In the genomic region with DNA sequence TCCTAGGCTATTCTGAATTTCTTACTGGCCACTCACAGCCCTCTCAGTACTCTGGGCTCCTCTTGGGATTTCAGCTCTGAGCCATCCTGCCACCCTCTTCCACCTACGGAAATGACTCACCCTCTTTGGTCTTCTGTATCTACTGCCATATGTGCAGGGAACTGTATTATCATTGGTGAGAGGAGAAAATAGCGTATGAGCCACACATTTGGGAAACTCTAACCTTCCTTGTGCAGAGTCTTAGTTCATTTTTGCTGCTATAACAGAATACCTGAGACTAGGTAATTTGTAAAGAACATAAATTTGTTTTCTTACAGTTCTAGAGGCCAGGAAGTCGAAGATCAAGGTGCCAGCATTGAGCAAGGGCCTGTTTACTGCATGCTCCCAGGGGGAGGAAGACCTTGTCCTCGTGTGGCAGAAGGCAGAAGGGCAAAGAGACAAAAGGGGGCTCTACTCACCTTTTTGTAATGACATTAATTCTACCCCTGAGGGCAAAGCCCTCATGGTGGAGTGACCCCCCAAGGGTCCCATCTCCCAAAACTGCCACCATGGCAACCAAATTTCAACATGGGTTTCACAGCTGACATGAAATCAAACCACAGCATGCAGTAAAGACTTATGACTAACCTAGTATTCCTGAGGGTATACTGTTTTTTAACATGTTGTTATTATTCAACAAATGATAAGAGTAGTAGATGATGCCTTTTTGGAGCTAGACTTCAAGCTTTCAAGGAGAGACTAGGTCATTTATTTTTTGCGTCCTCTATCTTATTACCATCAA, we compare ENCODE assay signal across 9 cellular contexts.
DNase-seq lines count a peak whose midpoint lies in the region; ATAC-seq and TF ChIP-seq lines count a peak whose summit lies in the region.
"Had no signal": no experiment of that assay in that cellular context is flagged by ENCODE, and none has a peak within 500 bp of the region (broad histone marks: within the 10 kb centered on the region; RNA-seq: fewer than 3 reads in every experiment).

No MANE protein-coding gene starts in this region.

- H4K8ac ChIP-seq in IMR-90 (ENCODE audit: low read depth in 2 of 2, low read length in 2 of 2): peak overlapping the region in 1 of 2 experiments; percentile 44; a peak in 1 of 4 replicates

- in situ Hi-C loops in IMR-90 (cut with MboI; ENCODE audit: low sequenced_read_pairs): no loop called here

- H3K9ac ChIP-seq in IMR-90 (ENCODE audit: low read depth, low read length): no peak overlapping the region

- no peaks in the 10 kb centered on the region for H3K9me3 ChIP-seq in CD4-positive, alpha-beta memory T cell (ENCODE audit: control insufficient read depth in 1 of 2, low read length in 2 of 2)
- H3K9me3 ChIP-seq in IMR-90 (ENCODE audit: control insufficient read depth, insufficient read depth, low read length): no peaks in the 10 kb centered on the region
- H3K9me3 ChIP-seq in prostate gland: no peaks in the 10 kb centered on the region

- H3K4me1 Mint-ChIP-seq in CD4-positive, alpha-beta memory T cell: peaks cover 36 to 65% (median 49%) of the 10 kb centered on the region in 4 donors
- peaks cover 38% of the 10 kb centered on the region for H3K4me1 Mint-ChIP-seq in activated CD8-positive, alpha-beta T cell treated with anti-CD3 and anti-CD28 coated beads, Interleukin-2, amount 10 ng/mL, durations not matched to agents 7 days and 5 days (ENCODE audit: low read depth)

- peak overlapping the region; percentile 39 for H3K14ac ChIP-seq in IMR-90 (replicated peaks; ENCODE audit: low read depth, low read length)

- ATAC-seq in IMR-90 (ENCODE audit: low read depth) (peak; percentile 96), HG03097 (IDR thresholded peaks at IDR 0.05; ENCODE audit: low FRiP score, unreplicated experiment) (no peak), HG03521 (IDR thresholded peaks at IDR 0.05; ENCODE audit: unreplicated experiment) (no peak)
- peak; percentile 66 for ATAC-seq in activated CD8-positive, alpha-beta T cell treated with anti-CD3 and anti-CD28 coated beads, Interleukin-2, amount 10 ng/mL, durations not matched to agents 7 days and 5 days

- H3K9me3 Mint-ChIP-seq in CD4-positive, alpha-beta memory T cell: no peaks in the 10 kb centered on the region
- H3K9me3 Mint-ChIP-seq in activated CD8-positive, alpha-beta T cell treated with anti-CD3 and anti-CD28 coated beads, Interleukin-2, amount 10 ng/mL, durations not matched to agents 7 days and 5 days (ENCODE audit: insufficient read depth): no peaks in the 10 kb centered on the region

- peak overlapping the region; percentile 77 for H2BK120ac ChIP-seq in IMR-90 (ENCODE audit: low read depth, low read length)

- H2AFZ ChIP-seq in IMR-90 (replicated peaks; ENCODE audit: low read length, poor library complexity): no peak overlapping the region

- H2AK5ac ChIP-seq in IMR-90 (ENCODE audit: low read depth, low read length): peak overlapping the region; percentile 80

- no peak for TF ChIP-seq POLR2A in IMR-90 (IDR thresholded peaks at IDR 0.05; ENCODE audit: low read depth, low read length)
- TF ChIP-seq POLR2A in prostate gland (IDR thresholded peaks at IDR 0.05): no peak

- no peaks in the 10 kb centered on the region for H3K27me3 Mint-ChIP-seq in CD4-positive, alpha-beta memory T cell
- no peaks in the 10 kb centered on the region for H3K27me3 Mint-ChIP-seq in activated CD8-positive, alpha-beta T cell treated with anti-CD3 and anti-CD28 coated beads, Interleukin-2, amount 10 ng/mL, durations not matched to agents 7 days and 5 days (ENCODE audit: low read depth)

- peak overlapping the region; percentile 54 for H2BK20ac ChIP-seq in IMR-90 (ENCODE audit: low read depth, low read length)

- peak overlapping the region; percentile 39 for H3K23ac ChIP-seq in IMR-90 (ENCODE audit: low read depth, low read length)

- peaks cover 21% of the 10 kb centered on the region for H3K9me1 ChIP-seq in IMR-90 (ENCODE audit: insufficient read depth, low read length)

- TF ChIP-seq CTCF in IMR-90 (conservative IDR thresholded peaks at IDR 0.05; ENCODE audit: low read depth, low read length) (no peak), prostate gland (IDR thresholded peaks at IDR 0.05) (no peak)

- H3K4me2 ChIP-seq in IMR-90 (ENCODE audit: low read depth, low read length): peak overlapping the region; percentile 35; the same call in 1 of the 2 replicates

- peaks cover 27 to 28% of the 10 kb centered on the region in 2 donors for H3K36me3 Mint-ChIP-seq in CD4-positive, alpha-beta memory T cell
- H3K36me3 Mint-ChIP-seq in activated CD8-positive, alpha-beta T cell treated with anti-CD3 and anti-CD28 coated beads, Interleukin-2, amount 10 ng/mL, durations not matched to agents 7 days and 5 days (ENCODE audit: low read depth): peaks cover 32% of the 10 kb centered on the region

- H3K27me3 ChIP-seq in CD4-positive, alpha-beta memory T cell (ENCODE audit: insufficient read depth, low read length): no peaks in the 10 kb centered on the region
- H3K27me3 ChIP-seq in IMR-90 (ENCODE audit: control insufficient read depth, insufficient read depth, low read length): no peaks in the 10 kb centered on the region
- no peaks in the 10 kb centered on the region for H3K27me3 ChIP-seq in prostate gland (replicated peaks; ENCODE audit: insufficient read depth)

- dilution Hi-C loops in IMR-90 (cut with HindIII; ENCODE audit: low sequenced_read_pairs, unreplicated experiment): no loop called here

- peak overlapping the region; percentile 58 for H2BK5ac ChIP-seq in IMR-90 (ENCODE audit: low read depth, low read length, poor library complexity, severe bottlenecking)

- peak overlapping the region; percentile 2; the same call in 1 of the 2 replicates for H3K18ac ChIP-seq in IMR-90 (ENCODE audit: low read depth, low read length)

- peaks cover 39% of the 10 kb centered on the region for H3K4me1 ChIP-seq in CD4-positive, alpha-beta memory T cell (ENCODE audit: insufficient read depth, low read length)
- H3K4me1 ChIP-seq in IMR-90 (ENCODE audit: control insufficient read depth, insufficient read depth, low read length) (peaks cover 17% of the 10 kb centered on the region), prostate gland (replicated peaks) (no peaks in the 10 kb centered on the region)

- H2AK9ac ChIP-seq in IMR-90 (replicated peaks; ENCODE audit: low read depth, low read length, poor library complexity): peak overlapping the region; percentile 29

- BruUV-seq in IMR-90 (replicated peaks; lab: Mats Ljungman, UMichigan): no TSS peak

- no peaks in the 10 kb centered on the region for H3K36me3 ChIP-seq in CD4-positive, alpha-beta memory T cell (ENCODE audit: insufficient read depth, low read length)
- H3K36me3 ChIP-seq in IMR-90 (ENCODE audit: control insufficient read depth, insufficient read depth, low read length): peaks cover 4% of the 10 kb centered on the region; the same call in 1 of the 2 replicates
- H3K36me3 ChIP-seq in prostate gland: no peaks in the 10 kb centered on the region

- no peak overlapping the region for H3K56ac ChIP-seq in IMR-90 (ENCODE audit: extremely low read depth, insufficient read depth, low read length)

- peaks cover 11% of the 10 kb centered on the region; the same call in 1 of the 2 replicates for H4K20me1 ChIP-seq in IMR-90 (ENCODE audit: insufficient read depth, low read length)

- TF ChIP-seq RAD21 in IMR-90 (IDR thresholded peaks at IDR 0.05; ENCODE audit: low read length): no peak; the same call in 1 of the 2 replicates

- peak overlapping the region; percentile 43; the same call in 2 of the 3 replicates for H2BK15ac ChIP-seq in IMR-90 (ENCODE audit: low read depth, low read length)

- peak overlapping the region in 6 of 7 donors; percentile 12 to 73 (median 43) for H3K27ac Mint-ChIP-seq in CD4-positive, alpha-beta memory T cell
- peak overlapping the region; percentile 57 for H3K27ac Mint-ChIP-seq in activated CD8-positive, alpha-beta T cell treated with anti-CD3 and anti-CD28 coated beads, Interleukin-2, amount 10 ng/mL, durations not matched to agents 7 days and 5 days

- no peak overlapping the region for H4K5ac ChIP-seq in IMR-90 (ENCODE audit: low read depth, low read length)

- CTCF ChIA-PET in CD4-positive, alpha-beta memory T cell (lab: Charles Lee; ENCODE audit: partially characterized antibody): no interaction called here
- CTCF ChIA-PET in IMR-90 (lab: Yijun Ruan, JAX): interaction anchor here (0.6 to 1.8 kb wide), 3 partner anchors 13 to 204 kb away, joined by 3 to 4 read pairs (median 4); no protein-coding TSS in a partner anchor
- CTCF ChIA-PET in activated CD8-positive, alpha-beta T cell treated with anti-CD3 and anti-CD28 coated beads, Interleukin-2, amount 10 ng/mL, durations not matched to agents 7 days and 5 days (lab: Charles Lee): interaction anchor here (1.3 kb wide), 1 partner anchor 14 kb away, joined by 3 read pairs; no protein-coding TSS in a partner anchor

- peak overlapping the region; percentile 27; the same call in 1 of the 2 replicates for H4K91ac ChIP-seq in IMR-90 (ENCODE audit: insufficient read depth, low read depth, low read length)

- H3K4me3 ChIP-seq in CD4-positive, alpha-beta memory T cell (ENCODE audit: low read length in 2 of 2): no peak overlapping the region
- no peak overlapping the region for H3K4me3 ChIP-seq in IMR-90 (ENCODE audit: insufficient read depth, low read depth, low read length)
- no peak overlapping the region for H3K4me3 ChIP-seq in prostate gland
- H3K4me3 ChIP-seq: lung had no signal

- peak overlapping the region; percentile 76 for H3K4ac ChIP-seq in IMR-90 (ENCODE audit: low read depth, low read length)

- H3K27ac ChIP-seq in CD4-positive, alpha-beta memory T cell (ENCODE audit: low read depth, low read length): no peak overlapping the region
- H3K27ac ChIP-seq in IMR-90 (ENCODE audit: insufficient read depth, low read length) (peak overlapping the region; percentile 41), prostate gland (no peak overlapping the region)

- intact Hi-C loops in CD4-positive, alpha-beta memory T cell (cut with micrococcal nuclease): no loop called here
- intact Hi-C loops in IMR-90 (cut with micrococcal nuclease): loop anchor here (1.0 kb wide), 1 partner anchor 25 kb away; no protein-coding TSS in a partner anchor
- intact Hi-C loops in prostate gland (cut with DNase I): no loop called here

- DNase-seq in CD4-positive, alpha-beta memory T cell: no peak
- peak; percentile 94 for DNase-seq in IMR-90
- no peak for DNase-seq in activated CD8-positive, alpha-beta T cell treated with anti-CD3 and anti-CD28 coated beads, Interleukin-2, amount 10 ng/mL, durations not matched to agents 7 days and 5 days
- DNase-seq in kidney glomerular epithelial cell (lab: John Stamatoyannopoulos, UW): peak; percentile 48
- no peak for DNase-seq in prostate gland (ENCODE audit: low spot score)
- DNase-seq in NCI-H524 treated with DMSO at 0.1 percent for 48 hours (lab: John Stamatoyannopoulos, UW): no peak

- POLR2A ChIA-PET in CD4-positive, alpha-beta memory T cell (lab: Charles Lee; ENCODE audit: partially characterized antibody): no interaction called here
- POLR2A ChIA-PET in IMR-90 (lab: Charles Lee; ENCODE audit: unreplicated experiment): no interaction called here
- POLR2A ChIA-PET in activated CD8-positive, alpha-beta T cell treated with anti-CD3 and anti-CD28 coated beads, Interleukin-2, amount 10 ng/mL, durations not matched to agents 7 days and 5 days (lab: Charles Lee): no interaction called here

- WGBS in IMR-90 (ENCODE audit: extremely low coverage in 2 of 2, insufficient read length in 1 of 2), 2 experiments: 100% methylated on average over 1 of the region's 5 CpGs; no CpG with 5 or more reads in 1 of the 2 experiments
- WGBS in prostate gland: 91% methylated on average over 5 of the region's 5 CpGs

- peaks cover 37 to 75% of the 10 kb centered on the region in 2 experiments for H3K79me1 ChIP-seq in IMR-90 (ENCODE audit: low read depth in 1 of 2, low read length in 2 of 2)

- peak overlapping the region in 3 of 8 donors; percentile 4 to 54 (median 33) for H3K4me3 Mint-ChIP-seq in CD4-positive, alpha-beta memory T cell
- H3K4me3 Mint-ChIP-seq in activated CD8-positive, alpha-beta T cell treated with anti-CD3 and anti-CD28 coated beads, Interleukin-2, amount 10 ng/mL, durations not matched to agents 7 days and 5 days: no peak overlapping the region

Comparison
In these comparisons a context has a peak if more than half of its experiments do, and no peak if none do; other contexts are left out.
1. DNase-seq: peak in IMR-90 (single experiment) and kidney glomerular epithelial cell (single experiment); none in CD4-positive, alpha-beta memory T cell (0 of 5), activated CD8-positive, alpha-beta T cell treated with anti-CD3 and anti-CD28 coated beads, Interleukin-2, amount 10 ng/mL, durations not matched to agents 7 days and 5 days (single experiment), prostate gland (single experiment) and NCI-H524 treated with DMSO at 0.1 percent for 48 hours (single experiment).
2. ATAC-seq: peak in IMR-90 (single experiment) and activated CD8-positive, alpha-beta T cell treated with anti-CD3 and anti-CD28 coated beads, Interleukin-2, amount 10 ng/mL, durations not matched to agents 7 days and 5 days (single experiment); none in HG03097 (single experiment) and HG03521 (single experiment).